Comparison of ENCODE assay signal across 1 cellular context in the genomic region with DNA sequence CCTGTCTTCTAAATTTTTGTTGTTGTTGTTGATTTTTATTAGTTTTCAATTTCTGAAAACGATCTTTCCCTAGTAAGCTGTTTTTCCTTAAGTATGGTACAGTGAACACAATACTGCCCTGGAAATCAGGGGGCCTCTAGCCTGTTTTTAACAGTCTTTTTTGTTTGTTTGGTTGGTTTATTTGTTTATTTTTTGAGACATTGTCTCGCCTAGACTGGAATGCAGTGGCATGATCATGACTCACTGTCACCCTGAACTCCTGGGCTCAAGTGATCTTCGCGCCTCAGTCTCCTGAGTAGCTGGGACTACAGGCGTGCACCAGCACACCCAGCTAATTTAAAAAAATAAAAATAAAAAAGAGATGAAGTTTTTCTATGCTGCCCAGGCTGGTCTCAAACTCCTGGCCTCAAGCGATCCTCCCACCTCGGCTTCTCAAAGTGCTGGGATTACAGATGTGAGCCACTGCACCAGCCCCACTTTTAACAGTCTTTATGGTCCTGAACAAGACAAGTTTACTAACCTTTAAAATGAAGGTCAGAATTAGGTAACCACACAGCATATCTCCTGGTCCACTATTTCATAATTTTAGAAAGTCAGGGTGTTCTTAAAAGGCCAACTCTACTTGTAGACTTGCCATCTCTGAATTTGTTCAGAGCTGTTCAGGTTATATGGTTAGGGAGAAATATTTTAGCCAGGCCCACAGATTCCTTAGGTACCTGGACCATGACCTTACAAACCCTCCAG.
A peak's percentile ranks its signal among the peaks of the same experiment; 100 is the strongest.
TF ChIP-seq lines count a peak whose summit lies in the region.

No MANE protein-coding gene starts in this region.

TF ChIP-seq in liver, 16 proteins besides CTCF, POLR2A, EP300 and RAD21 (continued from another document):
- peak in 1 of 2 donors; percentile 28 for TF ChIP-seq RXRA (IDR thresholded peaks at IDR 0.05)
